ENCODE assay signal across 1 cellular context in genomic region chr14:87995500-87996275, GRCh38.
TF ChIP-seq lines count a peak whose summit lies in the region.

No MANE protein-coding gene starts in this region.

TF ChIP-seq in K562, 482 proteins besides CTCF, POLR2A, EP300 and RAD21 (continues in another document):
- peak; percentile 58 for TF ChIP-seq SMAD4 (CRISPR knock-in tag; conservative IDR thresholded peaks at IDR 0.05)
- TF ChIP-seq VEZF1 (CRISPR knock-in tag; IDR thresholded peaks at IDR 0.05): peak; percentile 29; the same call in 1 of the 2 replicates
- TF ChIP-seq TCF3 (CRISPR knock-in tag; IDR thresholded peaks at IDR 0.05): peak; percentile 8; the same call in 1 of the 2 replicates
- TF ChIP-seq AFF1 (IDR thresholded peaks at IDR 0.05; ENCODE audit: low read depth in 1 of 2, partially characterized antibody in 2 of 2): no peak
- peak; percentile 42 for TF ChIP-seq MEIS2 (IDR thresholded peaks at IDR 0.05; ENCODE audit: partially characterized antibody)
- TF ChIP-seq ZNF766 (CRISPR knock-in tag; conservative IDR thresholded peaks at IDR 0.05): 0 out of 2 replicates have a peak, but pooled peaks have one; percentile 25
- TF ChIP-seq SMAD2 (IDR thresholded peaks at IDR 0.05; ENCODE audit: low read depth, low read length): no peak
- TF ChIP-seq BHLHE40 (IDR thresholded peaks at IDR 0.05; ENCODE audit: low read length): peak; percentile 31; the same call in 1 of the 2 replicates
- TF ChIP-seq U2AF1 (optimal IDR thresholded peaks at IDR 0.05; ENCODE audit: low read depth, low read length): no peak
- TF ChIP-seq CBX5 (IDR thresholded peaks at IDR 0.05; ENCODE audit: borderline replicate concordance, low read depth): no peak
- TF ChIP-seq ETV6 (IDR thresholded peaks at IDR 0.05; ENCODE audit: borderline replicate concordance in 1 of 2, low read depth in 2 of 2, low read length in 1 of 2): peak in 1 of 2 experiments; percentile 72; a peak in 1 of 4 replicates
- TF ChIP-seq ETV6 (CRISPR knock-in tag; IDR thresholded peaks at IDR 0.05; ENCODE audit: borderline replicate concordance): no peak
- TF ChIP-seq ZBTB17 (CRISPR knock-in tag; IDR thresholded peaks at IDR 0.05): no peak
- peak; percentile 10; the same call in 1 of the 2 replicates for TF ChIP-seq SOX6 (IDR thresholded peaks at IDR 0.05)
- peak; percentile 25; the same call in 1 of the 2 replicates for TF ChIP-seq MGA (IDR thresholded peaks at IDR 0.05)
- TF ChIP-seq SMARCA4 (IDR thresholded peaks at IDR 0.05): peak; percentile 39; the same call in 1 of the 2 replicates
- TF ChIP-seq FOSL1 (tag; conservative IDR thresholded peaks at IDR 0.05): peak; percentile 18; the same call in 1 of the 2 replicates
- TF ChIP-seq CBFA2T3 (IDR thresholded peaks at IDR 0.05): peak; percentile 54
- no peak for TF ChIP-seq SREBF2 (CRISPR knock-in tag; IDR thresholded peaks at IDR 0.05)
- TF ChIP-seq DPF2 (IDR thresholded peaks at IDR 0.05): peak; percentile 53; the same call in 1 of the 2 replicates
- no peak for TF ChIP-seq POLR2G (IDR thresholded peaks at IDR 0.05; ENCODE audit: low read depth, low read length)
- no peak for TF ChIP-seq GMEB1 (CRISPR knock-in tag; IDR thresholded peaks at IDR 0.05)
- no peak for TF ChIP-seq CREB3L1 (IDR thresholded peaks at IDR 0.05; ENCODE audit: borderline replicate concordance, low read depth)
- TF ChIP-seq ZBTB9 (CRISPR knock-in tag; IDR thresholded peaks at IDR 0.05): peak; percentile 25; the same call in 1 of the 2 replicates
- TF ChIP-seq ZFX (CRISPR knock-in tag; IDR thresholded peaks at IDR 0.05): peak; percentile 48
- 0 out of 4 replicates have a peak, but pooled peaks of 1 of the 2 experiments have one; percentile 33 for TF ChIP-seq ZNF639 (CRISPR knock-in tag; conservative IDR thresholded peaks at IDR 0.05 in 1 of 2, IDR thresholded peaks at IDR 0.05 in 1 of 2)
- peak; percentile 39; the same call in 1 of the 2 replicates for TF ChIP-seq MTA1 (IDR thresholded peaks at IDR 0.05; ENCODE audit: borderline replicate concordance)
- no peak for TF ChIP-seq DDX20 (tag; IDR thresholded peaks at IDR 0.05; ENCODE audit: low read depth)
- no peak for TF ChIP-seq ZNF79 (CRISPR knock-in tag; IDR thresholded peaks at IDR 0.05; ENCODE audit: low read depth)
- TF ChIP-seq ZNF644 (tag; IDR thresholded peaks at IDR 0.05; ENCODE audit: low read depth): peak; percentile 49; the same call in 1 of the 2 replicates
- TF ChIP-seq DLX4 (CRISPR knock-in tag; IDR thresholded peaks at IDR 0.05): no peak
